In the genomic region with DNA sequence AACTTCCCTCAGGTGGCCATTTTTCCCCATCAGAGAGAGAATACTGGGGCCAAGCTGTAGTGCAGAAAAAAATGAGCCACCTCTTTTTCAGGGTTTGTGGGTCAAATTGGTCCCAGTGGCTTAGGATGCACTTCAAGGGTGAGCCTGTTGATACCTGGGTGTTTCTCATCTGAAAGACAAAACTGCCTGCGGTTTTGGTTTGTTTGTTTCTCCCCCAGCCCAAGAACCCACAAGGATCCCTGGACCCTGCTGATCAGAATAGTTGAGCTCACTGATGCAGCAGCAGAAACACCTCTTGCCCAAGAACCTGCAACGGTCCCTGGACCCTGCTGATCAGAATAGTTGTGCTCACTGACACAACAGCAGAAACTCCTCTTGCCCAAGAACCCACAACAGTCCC, we compare ENCODE assay signal across 7 cellular contexts. TPM values are rescaled to one million over a fixed set of nuclear protein-coding genes. Genes with fewer than 3 reads are reported as not detected.
"Had no signal": no experiment of that assay in that cellular context is flagged by ENCODE, and none has a peak within 500 bp of the region (broad histone marks: within the 10 kb centered on the region; RNA-seq: fewer than 3 reads in every experiment).

No MANE protein-coding gene starts in this region.

RNA-seq across cellular contexts. Expression of a gene that starts 13.1 kb away (rescaled TPM):
- total RNA-seq: OCI-LY7, PC-3, PC-9, RPMI7951, SJCRH30, SJSA1, SK-MEL-5 had no signal
